ENCODE assay signal across 35 cellular contexts in the genomic region with DNA sequence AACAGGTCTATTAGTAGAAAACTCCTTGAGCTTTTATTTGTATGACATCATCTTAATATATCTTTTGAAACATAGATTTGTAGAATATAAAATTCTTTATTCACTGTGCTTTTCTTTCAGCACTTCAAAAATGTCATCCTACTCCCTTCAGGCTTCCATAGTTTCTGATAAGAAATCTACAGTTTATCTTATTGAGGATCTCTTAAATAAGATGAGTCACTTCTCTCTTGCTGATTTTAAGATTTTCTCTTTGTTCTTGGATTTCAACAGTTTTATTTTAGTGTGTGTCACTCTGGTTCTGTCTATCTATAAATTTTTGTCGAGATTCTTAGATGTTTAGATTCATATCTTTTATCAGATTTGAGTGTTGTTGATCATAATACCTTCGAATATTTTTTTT.
"Had no signal": no experiment of that assay in that cellular context is flagged by ENCODE, and none has a peak within 500 bp of the region (broad histone marks: within the 10 kb centered on the region; RNA-seq: fewer than 3 reads in every experiment).

No MANE protein-coding gene starts in this region.

- H3K27me3 ChIP-seq: MG63 had no signal

- H3K36me3 ChIP-seq: MG63 had no signal

- H3K9me3 ChIP-seq: MG63 had no signal

- H3K4me3 ChIP-seq: MG63 had no signal

- DNase-seq: MG63, MM.1S, MV-4-11, NCI-H1048, NCI-H1092, NCI-H1092 treated with DMSO at 0.1 percent for 48 hours, NCI-H1105, NCI-H1105 treated with DMSO at 0.1 percent for 48 hours, NCI-H1417, NCI-H1417 treated with DMSO at 0.1 percent for 48 hours, NCI-H1436, NCI-H1436 treated with DMSO at 0.1 percent for 48 hours, NCI-H146, NCI-H1694, NCI-H1694 treated with DMSO at 0.1 percent for 48 hours, NCI-H187, NCI-H187 treated with DMSO at 0.1 percent for 48 hours, NCI-H1930, NCI-H2029, NCI-H2029 treated with DMSO at 0.1 percent for 48 hours, NCI-H2081, NCI-H2081 treated with DMSO at 0.1 percent for 48 hours, NCI-H2107, NCI-H2171, NCI-H2171 treated with DMSO at 0.1 percent for 48 hours, NCI-H2227 treated with DMSO at 0.1 percent for 48 hours, NCI-H226, NCI-H345, NCI-H446, NCI-H446 treated with DMSO at 0.1 percent for 48 hours, NCI-H510A, NCI-H510A treated with DMSO at 0.1 percent for 48 hours, NCI-H524, NCI-H524 treated with DMSO at 0.1 percent for 48 hours, NCI-H526 had no signal
